ENCODE assay signal across 24 cellular contexts in the genomic region with DNA sequence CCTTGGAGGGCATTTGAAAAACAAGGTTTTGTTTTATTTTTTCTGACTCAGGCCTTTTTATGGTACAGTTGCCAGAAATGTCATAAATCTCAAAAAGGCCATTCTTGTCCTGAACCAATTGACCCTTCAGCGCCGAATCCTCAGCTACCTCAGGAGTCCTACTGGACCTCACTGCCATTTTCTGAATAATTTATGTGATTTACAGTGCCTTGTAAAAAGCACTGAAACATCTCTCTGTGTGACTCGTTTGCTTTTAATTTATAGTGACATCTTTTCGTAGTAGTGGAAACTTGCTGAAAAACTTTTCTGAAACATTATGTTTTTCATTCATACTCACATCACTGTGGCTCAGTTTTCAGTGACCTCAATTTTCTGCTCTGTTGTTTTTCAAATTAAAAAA.
DNase-seq lines count a peak whose midpoint lies in the region; ATAC-seq, FAIRE-seq and TF ChIP-seq lines count a peak whose summit lies in the region.
"Had no signal": no experiment of that assay in that cellular context is flagged by ENCODE, and none has a peak within 500 bp of the region (broad histone marks: within the 10 kb centered on the region; RNA-seq: fewer than 3 reads in every experiment).

No MANE protein-coding gene starts in this region.

- H3K27me3 ChIP-seq in HAP-1 (ENCODE audit: low read depth), result no peaks in the 10 kb centered on the region
- no peaks in the 10 kb centered on the region for H3K27me3 ChIP-seq in naive thymus-derived CD4-positive, alpha-beta T cell (ENCODE audit: control insufficient read depth in 2 of 2, insufficient read depth in 2 of 2, low read length in 2 of 2)
- H3K27me3 ChIP-seq: BE2C, BLaER1 had no signal

- H3K4me3 ChIP-seq in HAP-1, result no peak overlapping the region
- no peak overlapping the region for H3K4me3 ChIP-seq in HEK293 (ENCODE audit: low read depth, low read length)
- no peak overlapping the region for H3K4me3 ChIP-seq in naive thymus-derived CD4-positive, alpha-beta T cell (ENCODE audit: low read length)
- H3K4me3 ChIP-seq: BLaER1 had no signal

- H3K27me3 Mint-ChIP-seq in neural crest cell (ENCODE audit: low read depth), result no peaks in the 10 kb centered on the region
- H3K27me3 Mint-ChIP-seq in naive thymus-derived CD4-positive, alpha-beta T cell, result peaks cover 2 to 30% (median 14%) of the 10 kb centered on the region in 5 donors
- H3K27me3 Mint-ChIP-seq: CD4-positive, CD25-positive, alpha-beta regulatory T cell had no signal

- TF ChIP-seq CTCF in HEK293 (tag by site-specific recombination; IDR thresholded peaks at IDR 0.05), result no peak
- no peak for TF ChIP-seq CTCF in neural crest cell (conservative IDR thresholded peaks at IDR 0.05)

- peaks cover 23% of the 10 kb centered on the region for H3K4me1 ChIP-seq in HAP-1
- no peaks in the 10 kb centered on the region for H3K4me1 ChIP-seq in HEK293 (ENCODE audit: control insufficient read depth, insufficient read depth, low read length)
- no peaks in the 10 kb centered on the region for H3K4me1 ChIP-seq in naive thymus-derived CD4-positive, alpha-beta T cell (ENCODE audit: control insufficient read depth in 2 of 2, insufficient read depth in 2 of 2, low read length in 2 of 2)

- in situ Hi-C loops in HAP-1 (cut with MboI; ENCODE audit: low sequenced_read_pairs), result no loop called here

- H3K36me3 Mint-ChIP-seq in neural crest cell (ENCODE audit: low read depth), result no peaks in the 10 kb centered on the region
- no peaks in the 10 kb centered on the region for H3K36me3 Mint-ChIP-seq in naive thymus-derived CD4-positive, alpha-beta T cell
- H3K36me3 Mint-ChIP-seq: CD14-positive monocyte; CD4-positive, alpha-beta memory T cell; CD4-positive, CD25-positive, alpha-beta regulatory T cell; CD8-positive, alpha-beta memory T cell had no signal

- peak overlapping the region; percentile 12 for H3K27ac Mint-ChIP-seq in neural crest cell (ENCODE audit: unreplicated experiment)
- no peak overlapping the region for H3K27ac Mint-ChIP-seq in naive thymus-derived CD4-positive, alpha-beta T cell
- H3K27ac Mint-ChIP-seq: CD14-positive monocyte; CD4-positive, alpha-beta memory T cell; CD4-positive, CD25-positive, alpha-beta regulatory T cell; CD8-positive, alpha-beta memory T cell had no signal

- no peaks in the 10 kb centered on the region for H3K4me1 Mint-ChIP-seq in neural crest cell
- no peaks in the 10 kb centered on the region for H3K4me1 Mint-ChIP-seq in naive thymus-derived CD4-positive, alpha-beta T cell
- H3K4me1 Mint-ChIP-seq: CD14-positive monocyte; CD4-positive, alpha-beta memory T cell; CD4-positive, CD25-positive, alpha-beta regulatory T cell; CD8-positive, alpha-beta memory T cell had no signal

- H3K9me3 ChIP-seq in HAP-1, result peaks cover 3% of the 10 kb centered on the region; the same call in 1 of the 2 replicates
- no peaks in the 10 kb centered on the region for H3K9me3 ChIP-seq in HEK293 (ENCODE audit: control insufficient read depth, insufficient read depth, low read depth, low read length)
- no peaks in the 10 kb centered on the region for H3K9me3 ChIP-seq in naive thymus-derived CD4-positive, alpha-beta T cell (ENCODE audit: control insufficient read depth in 2 of 3, low read length in 3 of 3)
- H3K9me3 ChIP-seq: BE2C, BLaER1 had no signal

- H3K27ac ChIP-seq in HEK293 (ENCODE audit: extremely low read depth, low read depth, low read length), result no peak overlapping the region
- no peak overlapping the region for H3K27ac ChIP-seq in naive thymus-derived CD4-positive, alpha-beta T cell (ENCODE audit: low read depth, low read length)
- H3K27ac ChIP-seq: BLaER1 had no signal

- no peak overlapping the region for H3K4me3 Mint-ChIP-seq in neural crest cell
- H3K4me3 Mint-ChIP-seq in naive thymus-derived CD4-positive, alpha-beta T cell, result no peak overlapping the region
- H3K4me3 Mint-ChIP-seq: CD14-positive monocyte; CD4-positive, alpha-beta memory T cell; CD4-positive, CD25-positive, alpha-beta regulatory T cell; CD8-positive, alpha-beta memory T cell had no signal

- no peak for ATAC-seq in GM18502 (IDR thresholded peaks at IDR 0.05; ENCODE audit: poor library complexity, unreplicated experiment)
- ATAC-seq in HG03439 (IDR thresholded peaks at IDR 0.05; ENCODE audit: unreplicated experiment), result no peak
- ATAC-seq in naive thymus-derived CD4-positive, alpha-beta T cell, result no peak

- peaks cover 5% of the 10 kb centered on the region for H3K9me3 Mint-ChIP-seq in neural crest cell
- H3K9me3 Mint-ChIP-seq in naive thymus-derived CD4-positive, alpha-beta T cell, result no peaks in the 10 kb centered on the region

- intact Hi-C loops in naive thymus-derived CD4-positive, alpha-beta T cell (cut with micrococcal nuclease), result no loop called here

- POLR2A ChIA-PET in HEK293 (lab: Yijun Ruan, JAX), result no interaction called here
- POLR2A ChIA-PET in naive thymus-derived CD4-positive, alpha-beta T cell (lab: Charles Lee), result no interaction called here

- H3K36me3 ChIP-seq in HAP-1 (replicated peaks), result no peaks in the 10 kb centered on the region
- no peaks in the 10 kb centered on the region for H3K36me3 ChIP-seq in HEK293 (ENCODE audit: control insufficient read depth in 2 of 2, insufficient read depth in 1 of 2, low read length in 2 of 2)
- no peaks in the 10 kb centered on the region for H3K36me3 ChIP-seq in naive thymus-derived CD4-positive, alpha-beta T cell (ENCODE audit: control insufficient read depth in 2 of 3, insufficient read depth in 3 of 3, low read length in 3 of 3)
- H3K36me3 ChIP-seq: BE2C, BLaER1 had no signal

- CTCF ChIA-PET in HEK293 (lab: Yijun Ruan, JAX), result no interaction called here
- CTCF ChIA-PET in naive thymus-derived CD4-positive, alpha-beta T cell (lab: Charles Lee), result no interaction called here

- FAIRE-seq in HTR-8/SVneo (lab: Jason Lieb, UNC), result no peak
- FAIRE-seq: A204.1, G401.6, GM12891, GM18507 had no signal

- DNase-seq in HAP-1 (ENCODE audit: low spot score in 2 of 2) (peak; percentile 29 to 33), HTR-8/SVneo (ENCODE audit: insufficient read length, low spot score) (peak; percentile 10), neural crest cell (ENCODE audit: low read depth, low spot score) (no peak), NCI-H446 (lab: John Stamatoyannopoulos, UW) (no peak)
- DNase-seq in naive thymus-derived CD4-positive, alpha-beta T cell, result no peak
- DNase-seq: 8988T; ACHN; BE2C; C1 segment of cervical spinal cord; CD4-positive, alpha-beta memory T cell; CD4-positive, CD25-positive, alpha-beta regulatory T cell; CD8-positive, alpha-beta memory T cell; COR-L47; DMS 273 treated with DMSO at 0.1 percent for 48 hours; GF-D8 had no signal

TF ChIP-seq in HEK293, 187 proteins besides CTCF, POLR2A, EP300 and RAD21:
- TF ChIP-seq PRDM6 (tag by site-specific recombination; IDR thresholded peaks at IDR 0.05), result peak; percentile 44; the same call in 1 of the 2 replicates
- TF ChIP-seq ZSCAN16 (tag by site-specific recombination; IDR thresholded peaks at IDR 0.05), result no peak
- TF ChIP-seq, protein P1, sequence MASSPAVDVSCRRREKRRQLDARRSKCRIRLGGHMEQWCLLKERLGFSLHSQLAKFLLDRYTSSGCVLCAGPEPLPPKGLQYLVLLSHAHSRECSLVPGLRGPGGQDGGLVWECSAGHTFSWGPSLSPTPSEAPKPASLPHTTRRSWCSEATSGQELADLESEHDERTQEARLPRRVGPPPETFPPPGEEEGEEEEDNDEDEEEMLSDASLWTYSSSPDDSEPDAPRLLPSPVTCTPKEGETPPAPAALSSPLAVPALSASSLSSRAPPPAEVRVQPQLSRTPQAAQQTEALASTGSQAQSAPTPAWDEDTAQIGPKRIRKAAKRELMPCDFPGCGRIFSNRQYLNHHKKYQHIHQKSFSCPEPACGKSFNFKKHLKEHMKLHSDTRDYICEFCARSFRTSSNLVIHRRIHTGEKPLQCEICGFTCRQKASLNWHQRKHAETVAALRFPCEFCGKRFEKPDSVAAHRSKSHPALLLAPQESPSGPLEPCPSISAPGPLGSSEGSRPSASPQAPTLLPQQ (tag by site-specific recombination; IDR thresholded peaks at IDR 0.05), result no peak
- no peak for TF ChIP-seq OVOL3 (tag by site-specific recombination; IDR thresholded peaks at IDR 0.05)
- no peak for TF ChIP-seq ZNF23 (tag by site-specific recombination; IDR thresholded peaks at IDR 0.05; ENCODE audit: borderline replicate concordance)
- TF ChIP-seq ZNF514 (tag by site-specific recombination; IDR thresholded peaks at IDR 0.05), result no peak
- no peak for TF ChIP-seq ZNF112 (tag by site-specific recombination; IDR thresholded peaks at IDR 0.05)
- TF ChIP-seq SP7 (tag by site-specific recombination; IDR thresholded peaks at IDR 0.05), result no peak

Comparison
In these comparisons a context has a peak if more than half of its experiments do, and no peak if none do; other contexts are left out.
1. DNase-seq: peak in HAP-1 (2 of 2) and HTR-8/SVneo (single experiment); none in neural crest cell (single experiment), NCI-H446 (0 of 2) and naive thymus-derived CD4-positive, alpha-beta T cell (0 of 9).